In genomic region chr10:102670065-102670400, GRCh38 we compare ENCODE assay signal across 1 cellular context.
TF ChIP-seq lines count a peak whose summit lies in the region.

No MANE protein-coding gene starts in this region.

TF ChIP-seq in GM23338, 12 proteins besides CTCF, POLR2A, EP300 and RAD21 (continued from another document):
- TF ChIP-seq ZNF462 (CRISPR knock-in tag; IDR thresholded peaks at IDR 0.05), result no peak
- no peak for TF ChIP-seq ZNF114 (CRISPR knock-in tag; IDR thresholded peaks at IDR 0.05)
- no peak for TF ChIP-seq NANOG (IDR thresholded peaks at IDR 0.05; ENCODE audit: borderline replicate concordance)
- TF ChIP-seq CREB1 (CRISPR knock-in tag; IDR thresholded peaks at IDR 0.05; ENCODE audit: low read depth), result no peak
- no peak for TF ChIP-seq EZH2 (IDR thresholded peaks at IDR 0.05; ENCODE audit: low read depth, unreplicated experiment)
- no peak for TF ChIP-seq POLR2AphosphoS5 (IDR thresholded peaks at IDR 0.05; ENCODE audit: low read depth)
- TF ChIP-seq REST (IDR thresholded peaks at IDR 0.05; ENCODE audit: unreplicated experiment), result no peak
- TF ChIP-seq EZH2phosphoT487 (IDR thresholded peaks at IDR 0.05; ENCODE audit: unreplicated experiment), result no peak
- TF ChIP-seq STAT1 (IDR thresholded peaks at IDR 0.05; ENCODE audit: unreplicated experiment), result no peak
